15 cellular contexts compared by ENCODE assay signal in the genomic region with DNA sequence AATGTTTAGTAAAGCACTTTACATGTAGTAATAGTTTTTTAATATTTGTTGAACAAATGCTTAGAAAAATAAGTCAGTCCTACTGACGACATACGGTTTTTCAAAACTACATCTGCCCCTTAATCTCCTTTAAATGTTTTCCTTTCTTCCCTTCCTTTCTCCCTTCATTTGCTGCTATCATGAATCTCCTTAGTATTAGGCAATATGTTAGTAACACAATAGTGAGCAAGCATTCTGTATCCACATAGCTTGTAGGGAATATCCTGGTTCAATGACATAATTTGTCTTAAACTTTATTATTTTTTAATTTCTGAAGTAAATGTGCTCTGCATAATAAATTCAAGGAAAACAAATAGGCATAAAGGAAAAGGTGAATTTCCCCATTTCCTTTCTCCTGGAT.
A peak's percentile ranks its signal among the peaks of the same experiment; 100 is the strongest.
DNase-seq lines count a peak whose midpoint lies in the region; ATAC-seq, FAIRE-seq and TF ChIP-seq lines count a peak whose summit lies in the region.
"Had no signal": no experiment of that assay in that cellular context is flagged by ENCODE, and none has a peak within 500 bp of the region (broad histone marks: within the 10 kb centered on the region; RNA-seq: fewer than 3 reads in every experiment).

No MANE protein-coding gene starts in this region.

- H3K4me1 Mint-ChIP-seq in Caco-2 (ENCODE audit: low read depth, unreplicated experiment), result peaks cover 28% of the 10 kb centered on the region

- TF ChIP-seq RAD21 in HepG2 (CRISPR knock-in tag; IDR thresholded peaks at IDR 0.05), result no peak

- ATAC-seq in HepG2, result no peak
- ATAC-seq in right lobe of liver, result no peak
- ATAC-seq in GM19455 (IDR thresholded peaks at IDR 0.05; ENCODE audit: unreplicated experiment), result no peak
- ATAC-seq in GM18520 (IDR thresholded peaks at IDR 0.05; ENCODE audit: unreplicated experiment), result no peak

- no peak overlapping the region for H2AFZ ChIP-seq in HepG2 (ENCODE audit: low read length)
- no peak overlapping the region for H2AFZ ChIP-seq in mesenchymal stem cell (ENCODE audit: low read depth, low read length)

- H3K27ac Mint-ChIP-seq in Caco-2 (ENCODE audit: unreplicated experiment), result no peak overlapping the region
- H3K27ac Mint-ChIP-seq: CD4-positive, alpha-beta memory T cell had no signal

- in situ Hi-C loops in HepG2 (cut with HindIII; ENCODE audit: extremely low pct_ligation_motif_present, low pct_unique_long_range_greater_than_20kb), result no loop called here

- no peak for DNase-seq in HepG2 (ENCODE audit: low spot score)
- DNase-seq in right lobe of liver, result no peak
- DNase-seq in amniotic epithelial cell (ENCODE audit: low read depth), result peak; percentile 67
- no peak for DNase-seq in mesenchymal stem cell
- DNase-seq in HT-29 (ENCODE audit: low spot score), result no peak
- no peak for DNase-seq in Caco-2
- DNase-seq: DMS79 treated with DMSO at 0.1 percent for 48 hours had no signal

- no peaks in the 10 kb centered on the region for H3K27me3 ChIP-seq in HepG2 (ENCODE audit: control insufficient read depth in 1 of 2, insufficient read depth in 2 of 2, low read length in 2 of 2)
- H3K27me3 ChIP-seq in right lobe of liver, result no peaks in the 10 kb centered on the region
- H3K27me3 ChIP-seq in mesenchymal stem cell (ENCODE audit: control insufficient read depth in 1 of 2, insufficient read depth in 1 of 2, low read length in 2 of 2), result no peaks in the 10 kb centered on the region
- H3K27me3 ChIP-seq in Caco-2 (replicated peaks; ENCODE audit: control insufficient read depth, insufficient read depth, low read length), result no peaks in the 10 kb centered on the region

- H4K91ac ChIP-seq in mesenchymal stem cell (ENCODE audit: low read length), result no peak overlapping the region

- no peak for FAIRE-seq in HepG2 (lab: Jason Lieb, UNC)
- FAIRE-seq: A549 had no signal

- H3K4me3 ChIP-seq in HepG2 (replicated peaks in 1 of 3; ENCODE audit: insufficient read depth in 1 of 3, low read depth in 2 of 3, low read length in 3 of 3), result no peak overlapping the region
- no peak overlapping the region for H3K4me3 ChIP-seq in right lobe of liver
- H3K4me3 ChIP-seq in mesenchymal stem cell (ENCODE audit: insufficient read depth in 1 of 2, low read depth in 1 of 2, low read length in 2 of 2), result no peak overlapping the region
- H3K4me3 ChIP-seq in Caco-2 (ENCODE audit: low read depth, low read length), result no peak overlapping the region
- H3K4me3 ChIP-seq: A549, HAP-1 had no signal

- no peak overlapping the region for H2BK5ac ChIP-seq in mesenchymal stem cell (ENCODE audit: low read depth, low read length, poor library complexity, severe bottlenecking)

- H2BK120ac ChIP-seq in mesenchymal stem cell (ENCODE audit: low read depth, low read length), result no peak overlapping the region

- no peak overlapping the region for H3K4ac ChIP-seq in mesenchymal stem cell (ENCODE audit: low read depth in 1 of 2, low read length in 2 of 2)

- 100% methylated on average over 2 of the region's 2 CpGs for WGBS in HepG2 (ENCODE audit: low lambda C conversion rate)
- 94% methylated on average over 2 of the region's 2 CpGs for WGBS in right lobe of liver (ENCODE audit: insufficient coverage, low coverage, low lambda C conversion rate, missing lambda C conversion rate)
- no CpG with 5 or more reads among the region's 2 CpGs for WGBS in mesenchymal stem cell

- intact Hi-C loops in HepG2 (cut with micrococcal nuclease; ENCODE audit: unreplicated experiment), result loop anchor here (1.0 to 2.0 kb wide), 4 partner anchors 15 to 250 kb away; no protein-coding TSS in a partner anchor
- intact Hi-C loops in right lobe of liver (cut with DNase I), result no loop called here
- intact Hi-C loops in Caco-2 (cut with micrococcal nuclease; ENCODE audit: unreplicated experiment), result loop anchor here (1.0 kb wide), 4 partner anchors 25 to 250 kb away; no protein-coding TSS in a partner anchor

- no peaks in the 10 kb centered on the region for H3K4me1 ChIP-seq in HepG2 (ENCODE audit: insufficient read depth, low read length)
- no peaks in the 10 kb centered on the region for H3K4me1 ChIP-seq in right lobe of liver
- peaks cover 1% of the 10 kb centered on the region for H3K4me1 ChIP-seq in mesenchymal stem cell (ENCODE audit: control insufficient read depth, insufficient read depth, low read depth, low read length)
- H3K4me1 ChIP-seq in Caco-2, result peaks cover 27% of the 10 kb centered on the region
- H3K4me1 ChIP-seq: HAP-1 had no signal

- CTCF ChIA-PET in HepG2 (lab: Yijun Ruan, JAX; ENCODE audit: low intra/inter-chr PET ratio, low total read pairs), result interaction anchor here (1.9 to 5.4 kb wide), 4 partner anchors 24 to 250 kb away, joined by 10 to 106 read pairs (median 20); no protein-coding TSS in a partner anchor
- CTCF ChIA-PET in Caco-2 (lab: Charles Lee), result interaction anchor here (0.5 to 3.7 kb wide), 7 partner anchors 12 to 243 kb away, joined by 3 to 30 read pairs (median 10); no protein-coding TSS in a partner anchor

- TF ChIP-seq CTCF in HepG2 (CRISPR knock-in tag; IDR thresholded peaks at IDR 0.05) (no peak), right lobe of liver (IDR thresholded peaks at IDR 0.05) (no peak), Caco-2 (IDR thresholded peaks at IDR 0.05; ENCODE audit: insufficient read depth in 1 of 2, low read depth in 1 of 2, low read length in 1 of 2, severe bottlenecking in 1 of 2, unreplicated experiment in 1 of 2) (no peak)

- no TSS peak for BruUV-seq in HepG2 (replicated peaks; lab: Mats Ljungman, UMichigan)
- BruUV-seq in Caco-2 (replicated peaks; lab: Mats Ljungman, UMichigan), result no TSS peak

- no peak overlapping the region for H2BK12ac ChIP-seq in mesenchymal stem cell (ENCODE audit: low read length in 2 of 2)

- H3K9me3 ChIP-seq in HepG2 (ENCODE audit: low read length) (no peaks in the 10 kb centered on the region; the same call in 1 of the 2 replicates), right lobe of liver (no peaks in the 10 kb centered on the region), mesenchymal stem cell (ENCODE audit: control insufficient read depth, low read length) (peaks cover 11% of the 10 kb centered on the region), Caco-2 (no peaks in the 10 kb centered on the region)
- H3K9me3 ChIP-seq: HAP-1 had no signal

- peaks cover 5% of the 10 kb centered on the region for H3K79me2 ChIP-seq in HepG2 (ENCODE audit: insufficient read depth, low read length)

- H3K4me2 ChIP-seq in HepG2 (ENCODE audit: low read depth, low read length), result no peak overlapping the region
- H3K4me2 ChIP-seq in mesenchymal stem cell (ENCODE audit: low read length, poor library complexity, severe bottlenecking), result no peak overlapping the region
- H3K4me2 ChIP-seq: A549 had no signal

- H3K18ac ChIP-seq in mesenchymal stem cell (ENCODE audit: low read depth in 1 of 2, low read length in 2 of 2), result no peak overlapping the region

- H3K36me3 Mint-ChIP-seq in Caco-2 (ENCODE audit: insufficient read depth, unreplicated experiment), result peaks cover 56% of the 10 kb centered on the region

- peaks cover 4% of the 10 kb centered on the region for H3K79me1 ChIP-seq in mesenchymal stem cell (replicated peaks; ENCODE audit: low read length, poor library complexity, severe bottlenecking)

- H2BK15ac ChIP-seq in mesenchymal stem cell (ENCODE audit: low read depth, poor library complexity, severe bottlenecking), result no peak overlapping the region

- H3K27me3 Mint-ChIP-seq in Caco-2 (ENCODE audit: insufficient read depth, unreplicated experiment), result no peaks in the 10 kb centered on the region
- H3K27me3 Mint-ChIP-seq: CD4-positive, alpha-beta memory T cell had no signal

- POLR2A ChIA-PET in HepG2 (lab: Yijun Ruan, JAX), result no interaction called here
- POLR2A ChIA-PET in Caco-2 (lab: Charles Lee), result no interaction called here

- H3K4me3 Mint-ChIP-seq in Caco-2 (ENCODE audit: unreplicated experiment), result no peak overlapping the region
- H3K4me3 Mint-ChIP-seq: CD4-positive, alpha-beta memory T cell had no signal

- H3K9me3 Mint-ChIP-seq in Caco-2 (ENCODE audit: unreplicated experiment), result peaks cover 8% of the 10 kb centered on the region

- H3K36me3 ChIP-seq in HepG2 (replicated peaks in 1 of 2; ENCODE audit: control insufficient read depth in 1 of 2, insufficient read depth in 2 of 2, low read length in 2 of 2) (peaks cover 11 to 59% of the 10 kb centered on the region in 2 experiments), right lobe of liver (peaks cover 0 to 20% (median 0%) of the 10 kb centered on the region in 4 donors), mesenchymal stem cell (ENCODE audit: control insufficient read depth in 1 of 2, insufficient read depth in 2 of 2, low read depth in 1 of 2, low read length in 2 of 2) (peaks cover 8 to 63% of the 10 kb centered on the region in 2 experiments), Caco-2 (ENCODE audit: control insufficient read depth, insufficient read depth, low read length) (peaks cover 2% of the 10 kb centered on the region; the same call in 1 of the 2 replicates)
- H3K36me3 ChIP-seq: HAP-1 had no signal

- TF ChIP-seq EP300 in HepG2 (IDR thresholded peaks at IDR 0.05; ENCODE audit: low read depth in 2 of 2, low read length in 2 of 2), result no peak
- no peak for TF ChIP-seq EP300 in HepG2 (CRISPR knock-in tag; IDR thresholded peaks at IDR 0.05; ENCODE audit: borderline replicate concordance)

- H3K14ac ChIP-seq in mesenchymal stem cell (ENCODE audit: low read length in 2 of 2), result no peak overlapping the region

- H3K9ac ChIP-seq in HepG2 (ENCODE audit: insufficient read depth, low read depth, low read length) (no peak overlapping the region), mesenchymal stem cell (ENCODE audit: low read length) (no peak overlapping the region)

- no peak for TF ChIP-seq POLR2A in HepG2 (IDR thresholded peaks at IDR 0.05; ENCODE audit: insufficient read depth in 1 of 2, low read depth in 2 of 2, low read length in 2 of 2)
- TF ChIP-seq POLR2A in right lobe of liver (IDR thresholded peaks at IDR 0.05), result no peak

- no peak overlapping the region for H3K23ac ChIP-seq in mesenchymal stem cell (ENCODE audit: low read length in 2 of 2)

- H2AK5ac ChIP-seq in mesenchymal stem cell (ENCODE audit: low read length, severe bottlenecking), result no peak overlapping the region

- H4K8ac ChIP-seq in mesenchymal stem cell (ENCODE audit: low read length), result no peak overlapping the region

- peaks cover 20% of the 10 kb centered on the region for H4K20me1 ChIP-seq in HepG2 (ENCODE audit: insufficient read depth, low read length)

- H3K27ac ChIP-seq in HepG2 (ENCODE audit: extremely low read length, insufficient read depth, low read length), result no peak overlapping the region
- H3K27ac ChIP-seq in right lobe of liver, result no peak overlapping the region
- H3K27ac ChIP-seq in mesenchymal stem cell (ENCODE audit: low read length, poor library complexity, severe bottlenecking), result peak overlapping the region; percentile 56
- H3K27ac ChIP-seq: 22Rv1, A549, C4-2B, HL-60 had no signal

TF ChIP-seq in HepG2, 621 proteins besides CTCF, POLR2A, EP300 and RAD21:
- TF ChIP-seq ATF7-NPFF (CRISPR knock-in tag; IDR thresholded peaks at IDR 0.05; ENCODE audit: low read depth), result no peak
- 0 out of 2 replicates have a peak, but pooled peaks have one; percentile 16 for TF ChIP-seq CEBPB (IDR thresholded peaks at IDR 0.05; ENCODE audit: borderline replicate concordance, low read depth, low read length)

Comparison
In these comparisons a context has a peak if more than half of its experiments do, and no peak if none do; other contexts are left out.
1. intact Hi-C loops: an anchor here in HepG2 (1.0 to 2.0 kb wide) and Caco-2 (1.0 kb wide); none called in right lobe of liver.